In genomic region chr17:16417896-16418683, GRCh38 we compare ENCODE assay signal across 9 cellular contexts. TPM values are rescaled to one million over a fixed set of nuclear protein-coding genes. Genes with fewer than 3 reads are reported as not detected.
DNase-seq lines count a peak whose midpoint lies in the region; ATAC-seq and TF ChIP-seq lines count a peak whose summit lies in the region.
"Had no signal": no experiment of that assay in that cellular context is flagged by ENCODE, and none has a peak within 500 bp of the region (broad histone marks: within the 10 kb centered on the region; RNA-seq: fewer than 3 reads in every experiment).

No MANE protein-coding gene starts in this region.

- H3K9me3 Mint-ChIP-seq in Calu3 (ENCODE audit: low read depth, unreplicated experiment), result no peaks in the 10 kb centered on the region
- H3K9me3 Mint-ChIP-seq: brain had no signal

- CTCF ChIA-PET in Calu3 (lab: Charles Lee), result interaction anchor here (0.8 kb wide), 1 partner anchor 10 kb away, joined by 5 read pairs; no protein-coding TSS in a partner anchor

- H3K4me1 Mint-ChIP-seq in Calu3 (ENCODE audit: low read depth, unreplicated experiment), result peaks cover 19% of the 10 kb centered on the region

- peak; percentile 61 for DNase-seq in AG08395 (ENCODE audit: low spot score)
- peak; percentile 68 for DNase-seq in H7
- DNase-seq in adipocyte (ENCODE audit: low read depth), result peak; percentile 12
- no peak for DNase-seq in T1000 (lab: John Stamatoyannopoulos, UW)
- DNase-seq in HT-29 (ENCODE audit: low spot score), result no peak
- DNase-seq in Calu3, result no peak

- H3K9ac ChIP-seq in adipocyte (ENCODE audit: low read length), result no peak overlapping the region

- intact Hi-C loops in Calu3 (cut with micrococcal nuclease; ENCODE audit: unreplicated experiment), result no loop called here

- H3K27ac Mint-ChIP-seq in Calu3 (ENCODE audit: unreplicated experiment), result no peak overlapping the region

- no peak overlapping the region for H3K4me3 ChIP-seq in H7 (ENCODE audit: insufficient read depth, low read depth, low read length)
- H3K4me3 ChIP-seq in adipocyte (ENCODE audit: low read length), result no peak overlapping the region
- H3K4me3 ChIP-seq in muscle layer of duodenum (ENCODE audit: low read depth in 1 of 2, low read length in 2 of 2), result no peak overlapping the region

- BruUV-seq in Calu3 (replicated peaks; lab: Mats Ljungman, UMichigan), result no TSS peak

- no peak for TF ChIP-seq CTCF in Calu3 (IDR thresholded peaks at IDR 0.05; ENCODE audit: unreplicated experiment)

- H3K27me3 Mint-ChIP-seq in Calu3 (ENCODE audit: unreplicated experiment), result no peaks in the 10 kb centered on the region
- H3K27me3 Mint-ChIP-seq: brain had no signal

- peak overlapping the region; percentile 32 for H3K27ac ChIP-seq in muscle layer of duodenum (ENCODE audit: low read length)

- H3K4me3 Mint-ChIP-seq in Calu3 (ENCODE audit: low read depth, unreplicated experiment), result no peak overlapping the region
- H3K4me3 Mint-ChIP-seq: brain had no signal

- H3K27me3 ChIP-seq in H7 (ENCODE audit: control insufficient read depth, insufficient read depth, low read length) (no peaks in the 10 kb centered on the region), adipocyte (replicated peaks; ENCODE audit: control insufficient read depth, insufficient read depth, low read length) (no peaks in the 10 kb centered on the region), muscle layer of duodenum (ENCODE audit: low read depth, low read length) (no peaks in the 10 kb centered on the region)

- H3K4me1 ChIP-seq in adipocyte (ENCODE audit: control insufficient read depth, insufficient read depth, low read length) (peaks cover 36% of the 10 kb centered on the region), muscle layer of duodenum (ENCODE audit: control insufficient read depth in 1 of 2, insufficient read depth in 2 of 2, low read length in 2 of 2) (peaks cover 5 to 14% of the 10 kb centered on the region in 2 donors)

- H3K36me3 ChIP-seq in H7 (replicated peaks; ENCODE audit: control insufficient read depth, insufficient read depth, low read length) (no peaks in the 10 kb centered on the region), adipocyte (ENCODE audit: control insufficient read depth, insufficient read depth, low read length, severe bottlenecking) (no peaks in the 10 kb centered on the region), muscle layer of duodenum (ENCODE audit: control insufficient read depth in 1 of 2, insufficient read depth in 2 of 2, low read length in 2 of 2) (no peaks in the 10 kb centered on the region)

- no peaks in the 10 kb centered on the region for H3K9me3 ChIP-seq in adipocyte (ENCODE audit: control insufficient read depth, low read length)
- H3K9me3 ChIP-seq in muscle layer of duodenum (ENCODE audit: control insufficient read depth in 1 of 2, low read length in 2 of 2), result no peaks in the 10 kb centered on the region

- ATAC-seq in HG02610 (IDR thresholded peaks at IDR 0.05; ENCODE audit: unreplicated experiment), result no peak

- H3K36me3 Mint-ChIP-seq in Calu3 (ENCODE audit: insufficient read depth, unreplicated experiment), result peaks cover 7% of the 10 kb centered on the region
- H3K36me3 Mint-ChIP-seq: brain had no signal

RNA-seq across cellular contexts. Expression of gene TRPV2, which starts 2.7 kb away (rescaled TPM):
- 1.8 and 5.5 TPM in 2 replicates for total RNA-seq in H7 (2014; rRNA removed; shearing (Covaris generic))
- total RNA-seq in HT-29 (2014; rRNA removed; shearing (Covaris generic)), result not detected in 2 replicates
- total RNA-seq in Calu3 (2022), result 0.87 and 1.0 TPM in 2 replicates

RNA-seq across cellular contexts. Expression of gene UBB, which starts 37.2 kb away (rescaled TPM):
- total RNA-seq in H7 (2014; rRNA removed; shearing (Covaris generic)), result 1,890 and 2,261 TPM in 2 replicates
- total RNA-seq in HT-29 (2014; rRNA removed; shearing (Covaris generic)), result 1,545 and 1,586 TPM in 2 replicates
- 973 and 1,004 TPM in 2 replicates for total RNA-seq in Calu3 (2022)

Comparison
In these comparisons a context has a peak if more than half of its experiments do, and no peak if none do; other contexts are left out.
1. DNase-seq: peak in AG08395 (single experiment), H7 (single experiment) and adipocyte (single experiment); none in T1000 (single experiment), HT-29 (single experiment) and Calu3 (single experiment).